15 cellular contexts compared by ENCODE assay signal in genomic region chr9:81589392-81589791, GRCh38.
A peak's percentile ranks its signal among the peaks of the same experiment; 100 is the strongest.
DNase-seq lines count a peak whose midpoint lies in the region; ATAC-seq and TF ChIP-seq lines count a peak whose summit lies in the region.
"Had no signal": no experiment of that assay in that cellular context is flagged by ENCODE, and none has a peak within 500 bp of the region (broad histone marks: within the 10 kb centered on the region; RNA-seq: fewer than 3 reads in every experiment).

No MANE protein-coding gene starts in this region.

- H3K4me1 Mint-ChIP-seq in osteocyte (ENCODE audit: unreplicated experiment) (peaks cover 61% of the 10 kb centered on the region), HFFc6 (ENCODE audit: low read depth) (no peaks in the 10 kb centered on the region)

- intact Hi-C loops in esophagus muscularis mucosa (cut with DNase I) = loop anchor here (10.0 kb wide), 1 partner anchor 255 kb away; no protein-coding TSS in a partner anchor
- intact Hi-C loops in testis (cut with DNase I; ENCODE audit: low total_unique reads) = no loop called here

- H3K36me3 ChIP-seq in OCI-LY1 (ENCODE audit: insufficient read depth, low read length) (no peaks in the 10 kb centered on the region), esophagus muscularis mucosa (peaks cover 21 to 84% (median 49%) of the 10 kb centered on the region in 4 donors), tibial nerve (peaks cover 0 to 69% (median 5%) of the 10 kb centered on the region in 3 donors), testis (ENCODE audit: low read depth, missing control alignments) (no peaks in the 10 kb centered on the region)
- H3K36me3 ChIP-seq: MG63 had no signal

- peak overlapping the region; percentile 34 for H3K4me2 ChIP-seq in OCI-LY1 (ENCODE audit: low read length)
- H3K4me2 ChIP-seq: KMS-11 had no signal

- H3K27ac Mint-ChIP-seq in osteocyte (ENCODE audit: unreplicated experiment) (peak overlapping the region; percentile 97), HFFc6 (no peak overlapping the region)

- peak overlapping the region; percentile 88 for H3K27ac ChIP-seq in OCI-LY1 (ENCODE audit: low read depth, low read length, poor library complexity, severe bottlenecking)
- H3K27ac ChIP-seq in esophagus muscularis mucosa (replicated peaks in 1 of 4) = peak overlapping the region; percentile 71 to 83 (median 74)
- H3K27ac ChIP-seq in tibial nerve = peak overlapping the region in 3 of 4 donors; percentile 56 to 87 (median 87)
- no peak overlapping the region for H3K27ac ChIP-seq in testis
- H3K27ac ChIP-seq: GM23248, KMS-11 had no signal

- peaks cover 75% of the 10 kb centered on the region for H3K36me3 Mint-ChIP-seq in osteocyte (ENCODE audit: unreplicated experiment)
- H3K36me3 Mint-ChIP-seq in HFFc6 (ENCODE audit: low read depth) = peaks cover 13% of the 10 kb centered on the region; the same call in 1 of the 2 replicates

- peak overlapping the region; percentile 39; the same call in 1 of the 2 replicates for H3K9ac ChIP-seq in OCI-LY1 (ENCODE audit: low read length)
- H3K9ac ChIP-seq: KMS-11 had no signal

- H3K27me3 ChIP-seq in OCI-LY1 (ENCODE audit: insufficient read depth, low read length) (no peaks in the 10 kb centered on the region; the same call in 1 of the 2 replicates), esophagus muscularis mucosa (no peaks in the 10 kb centered on the region), tibial nerve (no peaks in the 10 kb centered on the region), testis (no peaks in the 10 kb centered on the region)
- H3K27me3 ChIP-seq: BE2C, MG63 had no signal

- H3K4me1 ChIP-seq in OCI-LY1 (ENCODE audit: insufficient read depth, low read length, severe bottlenecking) (peaks cover 61% of the 10 kb centered on the region), esophagus muscularis mucosa (peaks cover 15 to 67% (median 63%) of the 10 kb centered on the region in 4 donors), tibial nerve (peaks cover 4 to 73% (median 14%) of the 10 kb centered on the region in 4 donors), testis (peaks cover 21% of the 10 kb centered on the region)

- H4K20me1 ChIP-seq in OCI-LY1 (ENCODE audit: insufficient read depth, low read length) = no peaks in the 10 kb centered on the region

- H3K4me3 ChIP-seq in OCI-LY1 (ENCODE audit: low read depth, low read length, poor library complexity, severe bottlenecking) (peak overlapping the region; percentile 54), esophagus muscularis mucosa (no peak overlapping the region), tibial nerve (no peak overlapping the region), testis (no peak overlapping the region)
- H3K4me3 ChIP-seq: GM23248, MG63 had no signal

- H2AFZ ChIP-seq in OCI-LY1 (ENCODE audit: low read length) = no peak overlapping the region
- H2AFZ ChIP-seq: GM23248 had no signal

- H3K9me3 ChIP-seq in OCI-LY1 (ENCODE audit: low read length) (no peaks in the 10 kb centered on the region), esophagus muscularis mucosa (no peaks in the 10 kb centered on the region), tibial nerve (no peaks in the 10 kb centered on the region), testis (no peaks in the 10 kb centered on the region)
- H3K9me3 ChIP-seq: BE2C, MG63 had no signal

- H3K27me3 Mint-ChIP-seq in osteocyte (ENCODE audit: unreplicated experiment) = no peaks in the 10 kb centered on the region
- H3K27me3 Mint-ChIP-seq in HFFc6 (ENCODE audit: insufficient read depth) = peaks cover 6% of the 10 kb centered on the region

- H3K4me3 Mint-ChIP-seq in osteocyte (ENCODE audit: unreplicated experiment) (no peak overlapping the region), HFFc6 (no peak overlapping the region)

- TF ChIP-seq EP300 in esophagus muscularis mucosa (IDR thresholded peaks at IDR 0.05) (no peak), tibial nerve (IDR thresholded peaks at IDR 0.05) (no peak)

- 93% methylated on average over 5 of the region's 5 CpGs for WGBS in esophagus muscularis mucosa
- WGBS in tibial nerve, 2 donors = 76 to 83% methylated on average over 5 of the region's 5 CpGs
- 70 to 82% methylated on average over 5 of the region's 5 CpGs for WGBS in testis, 2 donors

- H3K79me2 ChIP-seq in OCI-LY1 (ENCODE audit: insufficient read depth, low read length) = no peaks in the 10 kb centered on the region

- no peak for TF ChIP-seq POLR2A in esophagus muscularis mucosa (IDR thresholded peaks at IDR 0.05; ENCODE audit: low read depth)
- no peak for TF ChIP-seq POLR2A in tibial nerve (IDR thresholded peaks at IDR 0.05)
- no peak for TF ChIP-seq POLR2A in testis (IDR thresholded peaks at IDR 0.05)

- H3K9me3 Mint-ChIP-seq in osteocyte (ENCODE audit: unreplicated experiment) (no peaks in the 10 kb centered on the region), HFFc6 (no peaks in the 10 kb centered on the region)

- no peak for ATAC-seq in HG02759 (IDR thresholded peaks at IDR 0.05; ENCODE audit: unreplicated experiment)

- no peaks in the 10 kb centered on the region for H3K9me2 ChIP-seq in OCI-LY1 (ENCODE audit: low read depth, low read length)

- DNase-seq in esophagus muscularis mucosa (ENCODE audit: extremely low spot score) (no peak), osteocyte (ENCODE audit: extremely low spot score, unreplicated experiment) (no peak), tibial nerve (ENCODE audit: low spot score in 2 of 2) (no peak), HFFc6 (no peak), testis (no peak)
- DNase-seq: BE2C, DMS 273 treated with DMSO at 0.1 percent for 48 hours, GM23248, MG63, NCI-H1105 treated with DMSO at 0.1 percent for 48 hours, NCI-H187 treated with DMSO at 0.1 percent for 48 hours, SHP77 treated with DMSO at 0.1 percent for 48 hours had no signal

- no peak for TF ChIP-seq CTCF in OCI-LY1 (IDR thresholded peaks at IDR 0.05; ENCODE audit: low read length)
- TF ChIP-seq CTCF in esophagus muscularis mucosa (IDR thresholded peaks at IDR 0.05) = no peak
- TF ChIP-seq CTCF in osteocyte (IDR thresholded peaks at IDR 0.05) = no peak
- TF ChIP-seq CTCF in tibial nerve (IDR thresholded peaks at IDR 0.05) = no peak
- no peak for TF ChIP-seq CTCF in HFFc6 (IDR thresholded peaks at IDR 0.05)
- TF ChIP-seq CTCF in testis (IDR thresholded peaks at IDR 0.05) = no peak

- H3F3A ChIP-seq in OCI-LY1 (ENCODE audit: insufficient read depth, low read length) = no peaks in the 10 kb centered on the region

Comparison
In these comparisons a context has a peak if more than half of its experiments do, and no peak if none do; other contexts are left out.
1. H3K27ac ChIP-seq: peak in OCI-LY1 (single experiment), esophagus muscularis mucosa (4 of 4) and tibial nerve (3 of 4); none in testis (0 of 2).